In the genomic region with DNA sequence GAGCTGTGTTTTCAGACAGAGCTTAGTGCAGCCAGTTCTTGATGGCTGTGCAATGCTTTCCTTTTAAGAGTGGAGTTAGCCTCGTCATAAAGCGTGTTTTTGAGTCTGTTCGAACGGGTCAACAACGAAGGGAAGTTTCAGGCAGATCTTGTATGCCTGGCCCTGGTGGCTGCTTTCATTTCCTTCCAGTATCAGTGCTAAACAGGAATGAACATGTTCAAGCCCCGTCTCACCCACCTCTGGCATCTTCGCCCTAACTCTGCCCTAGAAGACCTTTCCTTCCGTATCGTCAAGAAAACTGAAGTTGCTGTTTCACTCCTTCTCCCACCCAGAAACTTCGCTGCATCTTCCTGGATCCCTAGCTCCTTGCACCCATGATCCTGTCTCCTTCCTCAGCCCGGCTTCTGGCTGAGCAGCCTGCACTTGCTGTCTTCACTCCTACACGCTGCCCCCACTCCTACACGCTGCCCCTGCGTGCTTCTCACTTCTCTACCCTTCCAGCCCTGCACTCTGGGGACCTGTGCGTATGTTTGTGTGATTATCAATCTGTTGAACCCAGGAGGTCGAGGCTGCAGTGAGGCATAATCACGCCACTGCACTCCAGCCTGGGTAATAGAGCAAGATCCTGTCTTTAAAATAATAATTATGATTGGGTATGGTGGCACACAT, we compare ENCODE assay signal across 9 cellular contexts. TPM values are rescaled to one million over a fixed set of nuclear protein-coding genes. Genes with fewer than 3 reads are reported as not detected.
DNase-seq lines count a peak whose midpoint lies in the region; ATAC-seq and TF ChIP-seq lines count a peak whose summit lies in the region.
"Had no signal": no experiment of that assay in that cellular context is flagged by ENCODE, and none has a peak within 500 bp of the region (broad histone marks: within the 10 kb centered on the region; RNA-seq: fewer than 3 reads in every experiment).

No MANE protein-coding gene starts in this region.

- H3K4me3 Mint-ChIP-seq in CD14-positive monocyte (peak overlapping the region; percentile 58 to 86), IgD-negative memory B cell (peak overlapping the region in 1 of 4 donors; percentile 9)

- H3K9me3 Mint-ChIP-seq in CD14-positive monocyte (no peaks in the 10 kb centered on the region), IgD-negative memory B cell (no peaks in the 10 kb centered on the region)

- no peak overlapping the region for H3K9ac ChIP-seq in colonic mucosa (ENCODE audit: low read depth in 2 of 2, low read length in 2 of 2)

- H3K27ac ChIP-seq in colonic mucosa (peak overlapping the region; percentile 23), neutrophil (peak overlapping the region; percentile 44), tibial artery (no peak overlapping the region)

- H3K27me3 ChIP-seq in colonic mucosa = no peaks in the 10 kb centered on the region
- no peaks in the 10 kb centered on the region for H3K27me3 ChIP-seq in neutrophil
- H3K27me3 ChIP-seq in tibial artery = no peaks in the 10 kb centered on the region
- H3K27me3 ChIP-seq: heart left ventricle had no signal

- H3K27ac Mint-ChIP-seq in CD14-positive monocyte (peak overlapping the region; percentile 65 to 97 (median 88)), IgD-negative memory B cell (peak overlapping the region in 2 of 3 donors; percentile 5 to 16)

- TF ChIP-seq CTCF in CD14-positive monocyte (IDR thresholded peaks at IDR 0.05) = no peak
- TF ChIP-seq CTCF in colonic mucosa (IDR thresholded peaks at IDR 0.05) = no peak
- no peak for TF ChIP-seq CTCF in neutrophil (IDR thresholded peaks at IDR 0.05)
- no peak for TF ChIP-seq CTCF in tibial artery (IDR thresholded peaks at IDR 0.05)

- H3K4me1 ChIP-seq in colonic mucosa (peaks cover 7% of the 10 kb centered on the region), neutrophil (ENCODE audit: control insufficient read depth in 1 of 2, insufficient read depth in 1 of 2, low read depth in 1 of 2, low read length in 1 of 2) (peaks cover 69 to 70% of the 10 kb centered on the region in 2 experiments), tibial artery (peaks cover 0 to 17% (median 6%) of the 10 kb centered on the region in 4 donors)

- H3K9me3 ChIP-seq in colonic mucosa = no peaks in the 10 kb centered on the region
- no peaks in the 10 kb centered on the region for H3K9me3 ChIP-seq in neutrophil
- H3K9me3 ChIP-seq in tibial artery = no peaks in the 10 kb centered on the region
- H3K9me3 ChIP-seq: heart left ventricle had no signal

- H3K36me3 Mint-ChIP-seq in CD14-positive monocyte = peaks cover 25% of the 10 kb centered on the region in 2 donors
- no peaks in the 10 kb centered on the region for H3K36me3 Mint-ChIP-seq in IgD-negative memory B cell

- H3K27me3 Mint-ChIP-seq in CD14-positive monocyte (ENCODE audit: low read depth in 3 of 3) (no peaks in the 10 kb centered on the region), IgD-negative memory B cell (no peaks in the 10 kb centered on the region)

- H3K36me3 ChIP-seq in colonic mucosa = no peaks in the 10 kb centered on the region
- no peaks in the 10 kb centered on the region for H3K36me3 ChIP-seq in neutrophil
- H3K36me3 ChIP-seq in tibial artery = peaks cover 0 to 11% (median 0%) of the 10 kb centered on the region in 3 donors

- intact Hi-C loops in CD14-positive monocyte (cut with micrococcal nuclease) = loop anchor here (2.0 to 10.0 kb wide), 4 partner anchors 16 to 330 kb away; no protein-coding TSS in a partner anchor
- intact Hi-C loops in colonic mucosa (cut with DNase I) = loop anchor here (5.0 kb wide), 1 partner anchor 197 kb away; no protein-coding TSS in a partner anchor
- intact Hi-C loops in tibial artery (cut with DNase I; ENCODE audit: low total_unique reads) = loop anchor here (5.0 kb wide), 1 partner anchor 212 kb away; no protein-coding TSS in a partner anchor

- peaks cover 67% of the 10 kb centered on the region for H3K4me1 Mint-ChIP-seq in CD14-positive monocyte
- H3K4me1 Mint-ChIP-seq in IgD-negative memory B cell = peaks cover 37 to 57% (median 46%) of the 10 kb centered on the region in 3 donors

- DNase-seq in CD14-positive monocyte (ENCODE audit: low spot score) (no peak), colonic mucosa (no peak), tibial artery (no peak), GM19238 (ENCODE audit: insufficient read length, low spot score) (no peak)
- DNase-seq in stimulated activated CD4-positive, alpha-beta T cell treated with anti-CD3 and anti-CD28 coated beads, Interleukin-4, amount 100 ng/mL, for 24 hours = no peak

- no peak overlapping the region for H3K4me3 ChIP-seq in colonic mucosa
- no peak overlapping the region for H3K4me3 ChIP-seq in neutrophil (ENCODE audit: low read depth in 1 of 2, low read length in 1 of 2)
- H3K4me3 ChIP-seq in tibial artery = no peak overlapping the region
- H3K4me3 ChIP-seq: heart left ventricle had no signal

- ATAC-seq in HG03469 (IDR thresholded peaks at IDR 0.05; ENCODE audit: unreplicated experiment) = no peak

RNA-seq across cellular contexts. Expression of a gene that starts 55.3 kb away (rescaled TPM):
- polyA plus RNA-seq in CD14-positive monocyte = 100 to 1,000 TPM in 1 of 2 donors, 10 to 100 TPM in 1; 90.9 to 115 TPM
- polyA plus RNA-seq in IgD-negative memory B cell = 95.8 TPM
- 10 to 100 TPM; 70.0 to 88.2 TPM for total RNA-seq in colonic mucosa

Comparison
In these comparisons a context has a peak if more than half of its experiments do, and no peak if none do; other contexts are left out.
1. H3K27ac ChIP-seq: peak in colonic mucosa (single experiment) and neutrophil (single experiment); none in tibial artery (0 of 2).